ENCODE assay signal across 1 cellular context in the genomic region with DNA sequence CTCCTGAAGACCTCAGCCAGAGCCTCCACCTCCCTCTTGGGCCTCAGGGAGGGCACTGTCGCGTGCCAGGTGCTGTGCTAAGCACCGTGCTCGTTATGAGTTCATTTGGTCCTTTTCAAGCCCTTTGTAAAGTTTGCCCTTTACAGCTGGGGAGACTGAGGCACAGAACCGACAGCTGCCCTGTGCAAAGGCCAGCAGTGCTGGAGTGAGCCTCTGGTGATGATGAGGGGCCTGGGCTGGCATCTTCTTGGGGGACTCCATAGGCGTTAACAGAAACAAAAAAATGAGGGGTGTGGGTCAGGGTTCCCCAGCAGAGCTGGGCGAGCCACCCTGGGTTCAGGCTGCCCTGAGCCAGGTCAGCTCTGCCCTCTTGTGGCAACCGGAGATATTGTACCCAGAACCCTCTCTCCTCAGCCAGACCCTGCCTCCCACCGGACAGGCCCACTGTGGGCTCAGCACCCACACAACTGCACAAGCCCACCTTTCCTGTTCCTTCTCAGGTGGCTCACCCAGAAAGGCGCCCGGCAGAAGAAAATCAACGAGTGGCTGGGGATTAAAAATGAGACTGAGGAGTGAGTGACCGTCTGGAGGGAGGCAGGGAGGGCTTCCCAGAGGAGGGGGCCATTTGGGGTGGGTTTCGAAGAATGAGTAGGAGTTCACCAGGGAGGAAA.
A peak's percentile ranks its signal among the peaks of the same experiment; 100 is the strongest.
TF ChIP-seq lines count a peak whose summit lies in the region.

No MANE protein-coding gene starts in this region.

TF ChIP-seq in K562, 482 proteins besides CTCF, POLR2A, EP300 and RAD21:
- no peak for TF ChIP-seq BRCA1 (IDR thresholded peaks at IDR 0.05)
- TF ChIP-seq BRCA1 (CRISPR knock-in tag; IDR thresholded peaks at IDR 0.05) = no peak
- peak; percentile 77; the same call in 1 of the 2 replicates for TF ChIP-seq BCOR (IDR thresholded peaks at IDR 0.05)
- no peak for TF ChIP-seq TRIM24 (IDR thresholded peaks at IDR 0.05)
- TF ChIP-seq, protein P1, sequence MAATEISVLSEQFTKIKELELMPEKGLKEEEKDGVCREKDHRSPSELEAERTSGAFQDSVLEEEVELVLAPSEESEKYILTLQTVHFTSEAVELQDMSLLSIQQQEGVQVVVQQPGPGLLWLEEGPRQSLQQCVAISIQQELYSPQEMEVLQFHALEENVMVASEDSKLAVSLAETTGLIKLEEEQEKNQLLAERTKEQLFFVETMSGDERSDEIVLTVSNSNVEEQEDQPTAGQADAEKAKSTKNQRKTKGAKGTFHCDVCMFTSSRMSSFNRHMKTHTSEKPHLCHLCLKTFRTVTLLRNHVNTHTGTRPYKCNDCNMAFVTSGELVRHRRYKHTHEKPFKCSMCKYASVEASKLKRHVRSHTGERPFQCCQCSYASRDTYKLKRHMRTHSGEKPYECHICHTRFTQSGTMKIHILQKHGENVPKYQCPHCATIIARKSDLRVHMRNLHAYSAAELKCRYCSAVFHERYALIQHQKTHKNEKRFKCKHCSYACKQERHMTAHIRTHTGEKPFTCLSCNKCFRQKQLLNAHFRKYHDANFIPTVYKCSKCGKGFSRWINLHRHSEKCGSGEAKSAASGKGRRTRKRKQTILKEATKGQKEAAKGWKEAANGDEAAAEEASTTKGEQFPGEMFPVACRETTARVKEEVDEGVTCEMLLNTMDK (IDR thresholded peaks at IDR 0.05; ENCODE audit: borderline replicate concordance, insufficient read depth, low read depth, low read length, poor library complexity, severe bottlenecking) = peak; percentile 19
- no peak for TF ChIP-seq POLR3A (IDR thresholded peaks at IDR 0.05; ENCODE audit: borderline replicate concordance, extremely low read depth, insufficient read depth, insufficient read length)
- no peak for TF ChIP-seq POLR2H (tag; IDR thresholded peaks at IDR 0.05; ENCODE audit: low read depth)
- TF ChIP-seq, protein P2, sequence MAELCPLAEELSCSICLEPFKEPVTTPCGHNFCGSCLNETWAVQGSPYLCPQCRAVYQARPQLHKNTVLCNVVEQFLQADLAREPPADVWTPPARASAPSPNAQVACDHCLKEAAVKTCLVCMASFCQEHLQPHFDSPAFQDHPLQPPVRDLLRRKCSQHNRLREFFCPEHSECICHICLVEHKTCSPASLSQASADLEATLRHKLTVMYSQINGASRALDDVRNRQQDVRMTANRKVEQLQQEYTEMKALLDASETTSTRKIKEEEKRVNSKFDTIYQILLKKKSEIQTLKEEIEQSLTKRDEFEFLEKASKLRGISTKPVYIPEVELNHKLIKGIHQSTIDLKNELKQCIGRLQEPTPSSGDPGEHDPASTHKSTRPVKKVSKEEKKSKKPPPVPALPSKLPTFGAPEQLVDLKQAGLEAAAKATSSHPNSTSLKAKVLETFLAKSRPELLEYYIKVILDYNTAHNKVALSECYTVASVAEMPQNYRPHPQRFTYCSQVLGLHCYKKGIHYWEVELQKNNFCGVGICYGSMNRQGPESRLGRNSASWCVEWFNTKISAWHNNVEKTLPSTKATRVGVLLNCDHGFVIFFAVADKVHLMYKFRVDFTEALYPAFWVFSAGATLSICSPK (IDR thresholded peaks at IDR 0.05; ENCODE audit: borderline replicate concordance) = no peak
- no peak for TF ChIP-seq HDGF (IDR thresholded peaks at IDR 0.05)
- TF ChIP-seq, protein P3, sequence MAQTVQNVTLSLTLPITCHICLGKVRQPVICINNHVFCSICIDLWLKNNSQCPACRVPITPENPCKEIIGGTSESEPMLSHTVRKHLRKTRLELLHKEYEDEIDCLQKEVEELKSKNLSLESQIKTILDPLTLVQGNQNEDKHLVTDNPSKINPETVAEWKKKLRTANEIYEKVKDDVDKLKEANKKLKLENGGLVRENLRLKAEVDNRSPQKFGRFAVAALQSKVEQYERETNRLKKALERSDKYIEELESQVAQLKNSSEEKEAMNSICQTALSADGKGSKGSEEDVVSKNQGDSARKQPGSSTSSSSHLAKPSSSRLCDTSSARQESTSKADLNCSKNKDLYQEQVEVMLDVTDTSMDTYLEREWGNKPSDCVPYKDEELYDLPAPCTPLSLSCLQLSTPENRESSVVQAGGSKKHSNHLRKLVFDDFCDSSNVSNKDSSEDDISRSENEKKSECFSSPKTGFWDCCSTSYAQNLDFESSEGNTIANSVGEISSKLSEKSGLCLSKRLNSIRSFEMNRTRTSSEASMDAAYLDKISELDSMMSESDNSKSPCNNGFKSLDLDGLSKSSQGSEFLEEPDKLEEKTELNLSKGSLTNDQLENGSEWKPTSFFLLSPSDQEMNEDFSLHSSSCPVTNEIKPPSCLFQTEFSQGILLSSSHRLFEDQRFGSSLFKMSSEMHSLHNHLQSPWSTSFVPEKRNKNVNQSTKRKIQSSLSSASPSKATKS (CRISPR knock-in tag; IDR thresholded peaks at IDR 0.05) = no peak
- TF ChIP-seq, protein P4, sequence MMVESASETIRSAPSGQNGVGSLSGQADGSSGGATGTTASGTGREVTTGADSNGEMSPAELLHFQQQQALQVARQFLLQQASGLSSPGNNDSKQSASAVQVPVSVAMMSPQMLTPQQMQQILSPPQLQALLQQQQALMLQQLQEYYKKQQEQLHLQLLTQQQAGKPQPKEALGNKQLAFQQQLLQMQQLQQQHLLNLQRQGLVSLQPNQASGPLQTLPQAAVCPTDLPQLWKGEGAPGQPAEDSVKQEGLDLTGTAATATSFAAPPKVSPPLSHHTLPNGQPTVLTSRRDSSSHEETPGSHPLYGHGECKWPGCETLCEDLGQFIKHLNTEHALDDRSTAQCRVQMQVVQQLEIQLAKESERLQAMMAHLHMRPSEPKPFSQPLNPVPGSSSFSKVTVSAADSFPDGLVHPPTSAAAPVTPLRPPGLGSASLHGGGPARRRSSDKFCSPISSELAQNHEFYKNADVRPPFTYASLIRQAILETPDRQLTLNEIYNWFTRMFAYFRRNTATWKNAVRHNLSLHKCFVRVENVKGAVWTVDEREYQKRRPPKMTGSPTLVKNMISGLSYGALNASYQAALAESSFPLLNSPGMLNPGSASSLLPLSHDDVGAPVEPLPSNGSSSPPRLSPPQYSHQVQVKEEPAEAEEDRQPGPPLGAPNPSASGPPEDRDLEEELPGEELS (CRISPR knock-in tag; IDR thresholded peaks at IDR 0.05; ENCODE audit: borderline replicate concordance) = no peak
- TF ChIP-seq, protein P5, sequence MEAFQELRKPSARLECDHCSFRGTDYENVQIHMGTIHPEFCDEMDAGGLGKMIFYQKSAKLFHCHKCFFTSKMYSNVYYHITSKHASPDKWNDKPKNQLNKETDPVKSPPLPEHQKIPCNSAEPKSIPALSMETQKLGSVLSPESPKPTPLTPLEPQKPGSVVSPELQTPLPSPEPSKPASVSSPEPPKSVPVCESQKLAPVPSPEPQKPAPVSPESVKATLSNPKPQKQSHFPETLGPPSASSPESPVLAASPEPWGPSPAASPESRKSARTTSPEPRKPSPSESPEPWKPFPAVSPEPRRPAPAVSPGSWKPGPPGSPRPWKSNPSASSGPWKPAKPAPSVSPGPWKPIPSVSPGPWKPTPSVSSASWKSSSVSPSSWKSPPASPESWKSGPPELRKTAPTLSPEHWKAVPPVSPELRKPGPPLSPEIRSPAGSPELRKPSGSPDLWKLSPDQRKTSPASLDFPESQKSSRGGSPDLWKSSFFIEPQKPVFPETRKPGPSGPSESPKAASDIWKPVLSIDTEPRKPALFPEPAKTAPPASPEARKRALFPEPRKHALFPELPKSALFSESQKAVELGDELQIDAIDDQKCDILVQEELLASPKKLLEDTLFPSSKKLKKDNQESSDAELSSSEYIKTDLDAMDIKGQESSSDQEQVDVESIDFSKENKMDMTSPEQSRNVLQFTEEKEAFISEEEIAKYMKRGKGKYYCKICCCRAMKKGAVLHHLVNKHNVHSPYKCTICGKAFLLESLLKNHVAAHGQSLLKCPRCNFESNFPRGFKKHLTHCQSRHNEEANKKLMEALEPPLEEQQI (IDR thresholded peaks at IDR 0.05) = no peak
- no peak for TF ChIP-seq ZFP1 (CRISPR knock-in tag; IDR thresholded peaks at IDR 0.05)
- TF ChIP-seq SMC3 (conservative IDR thresholded peaks at IDR 0.05; ENCODE audit: insufficient read depth, low read depth, low read length) = peak; percentile 75
- peak; percentile 50; the same call in 1 of the 2 replicates for TF ChIP-seq STAG1 (CRISPR knock-in tag; IDR thresholded peaks at IDR 0.05; ENCODE audit: borderline replicate concordance)
- TF ChIP-seq ZNF143 (CRISPR knock-in tag; IDR thresholded peaks at IDR 0.05) = peak; percentile 70
- 0 out of 2 replicates have a peak, but pooled peaks have one; percentile 29 for TF ChIP-seq KLF16 (IDR thresholded peaks at IDR 0.05)
- TF ChIP-seq MAZ (CRISPR knock-in tag; conservative IDR thresholded peaks at IDR 0.05 in 1 of 2, IDR thresholded peaks at IDR 0.05 in 1 of 2) = 0 out of 4 replicates have a peak, but pooled peaks of 1 of the 2 experiments have one; percentile 19
- peak; percentile 70 for TF ChIP-seq ZBTB7A (IDR thresholded peaks at IDR 0.05; ENCODE audit: borderline replicate concordance, control insufficient read depth, low read depth, low read length)
- TF ChIP-seq ZFP36 (IDR thresholded peaks at IDR 0.05; ENCODE audit: low read depth, low read length, partially characterized antibody) = peak; percentile 90
- TF ChIP-seq ARHGAP35 (IDR thresholded peaks at IDR 0.05; ENCODE audit: partially characterized antibody) = no peak
- peak; percentile 41; the same call in 1 of the 2 replicates for TF ChIP-seq CC2D1A (IDR thresholded peaks at IDR 0.05)
- 0 out of 2 replicates have a peak, but pooled peaks have one; percentile 42 for TF ChIP-seq XRCC5 (IDR thresholded peaks at IDR 0.05; ENCODE audit: low read depth, low read length)
